ENCODE assay signal across 1 cellular context in genomic region chr2:207930747-207931146, GRCh38.
TF ChIP-seq lines count a peak whose summit lies in the region.

No MANE protein-coding gene starts in this region.

TF ChIP-seq in liver, 16 proteins besides CTCF, POLR2A, EP300 and RAD21 (continued from another document):
- TF ChIP-seq REST (IDR thresholded peaks at IDR 0.05): peak; percentile 55
